20 cellular contexts compared by ENCODE assay signal in the genomic region with DNA sequence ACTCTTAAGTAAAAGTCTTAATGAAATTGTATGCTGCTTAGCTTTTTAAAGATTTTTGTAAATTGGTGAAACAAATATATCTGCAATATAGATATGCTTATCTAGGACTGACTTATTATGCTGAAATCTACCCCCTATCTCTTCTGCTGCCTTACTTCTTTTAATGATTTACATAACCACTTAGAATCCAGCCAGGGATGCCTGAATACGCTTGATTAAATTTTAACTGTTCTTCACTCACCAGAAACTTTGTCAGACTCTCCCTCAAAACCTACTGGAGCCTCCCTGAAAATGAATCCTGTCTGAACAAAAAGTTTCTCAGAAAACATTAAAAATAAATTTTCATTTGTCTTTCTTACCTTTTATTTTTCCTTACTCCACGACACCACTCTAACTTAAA.
"Had no signal": no experiment of that assay in that cellular context is flagged by ENCODE, and none has a peak within 500 bp of the region (broad histone marks: within the 10 kb centered on the region; RNA-seq: fewer than 3 reads in every experiment).

No MANE protein-coding gene starts in this region.

- ATAC-seq: activated CD8-positive, alpha-beta T cell treated with anti-CD3 and anti-CD28 coated beads for 36 hours; activated naive CD4-positive, alpha-beta T cell treated with anti-CD3 and anti-CD28 coated beads, Interleukin-2, amount 50 U/mL, for 72 hours; foreskin keratinocyte; heart left ventricle; left cardiac atrium; right cardiac atrium had no signal

- H3K79me2 ChIP-seq: parathyroid adenoma had no signal

- H3K36me3 ChIP-seq: esophagus muscularis mucosa, heart left ventricle, tibial nerve had no signal

- FAIRE-seq: colon had no signal

- H3K27ac ChIP-seq: esophagus muscularis mucosa, foreskin keratinocyte, heart left ventricle, parathyroid adenoma, tibial nerve had no signal

- H3K27ac Mint-ChIP-seq: activated CD4-positive, alpha-beta T cell treated with anti-CD3 and anti-CD28 coated beads, Interleukin-2, amount 10 ng/mL, durations not matched to agents 24 days and 14 days; activated CD8-positive, alpha-beta T cell treated with anti-CD3 and anti-CD28 coated beads for 36 hours; activated naive CD4-positive, alpha-beta T cell treated with anti-CD3 and anti-CD28 coated beads, Interleukin-2, amount 50 U/mL, for 72 hours; activated T-helper 2 cell treated with anti-CD3 and anti-CD28 coated beads, Interferon-gamma antibody, Interleukin-2, Interleukin-4, amounts not matched to agents 10 μg/mL and 5 μg/mL and 100 μg/mL, durations not matched to agents 14 hours and 24 hours and 36 hours; mesothelial cell of epicardium had no signal

- H2AFZ ChIP-seq: parathyroid adenoma had no signal

- H3K9ac ChIP-seq: parathyroid adenoma had no signal

- H3K4me3 Mint-ChIP-seq: activated CD4-positive, alpha-beta T cell treated with anti-CD3 and anti-CD28 coated beads, Interleukin-2, amount 10 ng/mL, durations not matched to agents 24 days and 14 days; activated CD8-positive, alpha-beta T cell treated with anti-CD3 and anti-CD28 coated beads for 36 hours; mesothelial cell of epicardium; naive B cell had no signal

- DNase-seq: activated CD4-positive, alpha-beta T cell treated with anti-CD3 and anti-CD28 coated beads, Interleukin-2, amount 10 ng/mL, durations not matched to agents 24 days and 14 days; activated CD4-positive, CD25-positive, alpha-beta regulatory T cell treated with anti-CD3 and anti-CD28 coated beads, Interleukin-2, amount 50 U/mL, for 72 hours; activated CD8-positive, alpha-beta T cell treated with anti-CD3 and anti-CD28 coated beads for 36 hours; activated T-cell treated with anti-CD3 and anti-CD28 coated beads, Interleukin-2, amount 50 U/mL, for 48 hours; dermis blood vessel endothelial cell; effector CD4-positive, alpha-beta T cell; foreskin keratinocyte; heart left ventricle; left cardiac atrium; naive B cell; right cardiac atrium; stimulated activated naive CD4-positive, alpha-beta T cell treated with Interleukin-2 at 50 U/mL for 16 hours; T-helper 2 cell had no signal

- H3K27me3 Mint-ChIP-seq: activated CD8-positive, alpha-beta T cell treated with anti-CD3 and anti-CD28 coated beads for 36 hours; naive B cell had no signal

- H3K4me3 ChIP-seq: esophagus muscularis mucosa, heart left ventricle, tibial nerve had no signal

- H3K4me1 ChIP-seq: esophagus muscularis mucosa, foreskin keratinocyte, parathyroid adenoma had no signal

- H3K36me3 Mint-ChIP-seq: mesothelial cell of epicardium had no signal

- H3K27me3 ChIP-seq: esophagus muscularis mucosa, foreskin keratinocyte, heart left ventricle, tibial nerve had no signal
